Comparison of ENCODE assay signal across 1 cellular context in genomic region chr1:178551307-178551706, GRCh38.
TF ChIP-seq lines count a peak whose summit lies in the region.

No MANE protein-coding gene starts in this region.

TF ChIP-seq in liver, 16 proteins besides CTCF, POLR2A, EP300 and RAD21 (continued from another document):
- TF ChIP-seq, protein P1, sequence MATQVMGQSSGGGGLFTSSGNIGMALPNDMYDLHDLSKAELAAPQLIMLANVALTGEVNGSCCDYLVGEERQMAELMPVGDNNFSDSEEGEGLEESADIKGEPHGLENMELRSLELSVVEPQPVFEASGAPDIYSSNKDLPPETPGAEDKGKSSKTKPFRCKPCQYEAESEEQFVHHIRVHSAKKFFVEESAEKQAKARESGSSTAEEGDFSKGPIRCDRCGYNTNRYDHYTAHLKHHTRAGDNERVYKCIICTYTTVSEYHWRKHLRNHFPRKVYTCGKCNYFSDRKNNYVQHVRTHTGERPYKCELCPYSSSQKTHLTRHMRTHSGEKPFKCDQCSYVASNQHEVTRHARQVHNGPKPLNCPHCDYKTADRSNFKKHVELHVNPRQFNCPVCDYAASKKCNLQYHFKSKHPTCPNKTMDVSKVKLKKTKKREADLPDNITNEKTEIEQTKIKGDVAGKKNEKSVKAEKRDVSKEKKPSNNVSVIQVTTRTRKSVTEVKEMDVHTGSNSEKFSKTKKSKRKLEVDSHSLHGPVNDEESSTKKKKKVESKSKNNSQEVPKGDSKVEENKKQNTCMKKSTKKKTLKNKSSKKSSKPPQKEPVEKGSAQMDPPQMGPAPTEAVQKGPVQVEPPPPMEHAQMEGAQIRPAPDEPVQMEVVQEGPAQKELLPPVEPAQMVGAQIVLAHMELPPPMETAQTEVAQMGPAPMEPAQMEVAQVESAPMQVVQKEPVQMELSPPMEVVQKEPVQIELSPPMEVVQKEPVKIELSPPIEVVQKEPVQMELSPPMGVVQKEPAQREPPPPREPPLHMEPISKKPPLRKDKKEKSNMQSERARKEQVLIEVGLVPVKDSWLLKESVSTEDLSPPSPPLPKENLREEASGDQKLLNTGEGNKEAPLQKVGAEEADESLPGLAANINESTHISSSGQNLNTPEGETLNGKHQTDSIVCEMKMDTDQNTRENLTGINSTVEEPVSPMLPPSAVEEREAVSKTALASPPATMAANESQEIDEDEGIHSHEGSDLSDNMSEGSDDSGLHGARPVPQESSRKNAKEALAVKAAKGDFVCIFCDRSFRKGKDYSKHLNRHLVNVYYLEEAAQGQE (IDR thresholded peaks at IDR 0.05), result no peak
- TF ChIP-seq TAF1 (conservative IDR thresholded peaks at IDR 0.05) (no peak), FOXA2 (IDR thresholded peaks at IDR 0.05) (peak; percentile 37), MAX (IDR thresholded peaks at IDR 0.05) (peak; percentile 55), YY1 (IDR thresholded peaks at IDR 0.05) (peak; percentile 92), JUND (IDR thresholded peaks at IDR 0.05) (peak in 1 of 2 donors; percentile 30)
